24 cellular contexts compared by ENCODE assay signal in the genomic region with DNA sequence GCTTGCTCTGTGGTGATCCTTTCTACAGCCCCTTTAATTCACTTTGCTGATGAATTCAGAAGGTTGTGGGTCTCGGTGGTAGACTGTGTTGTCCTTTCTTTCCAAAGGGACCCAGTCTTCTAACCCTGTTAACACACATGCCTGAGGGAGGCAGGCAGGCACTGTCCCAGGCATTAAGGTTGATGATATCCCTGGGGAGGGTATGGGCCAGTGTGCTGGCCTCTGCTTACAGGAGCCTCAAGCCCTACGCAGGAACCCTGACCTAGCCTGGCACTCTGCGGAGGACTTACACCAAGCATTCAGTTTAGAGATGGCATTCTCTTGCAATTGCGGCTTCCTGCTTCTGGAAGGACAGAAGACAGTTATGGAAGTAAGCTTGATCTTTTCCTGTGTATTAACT.
DNase-seq lines count a peak whose midpoint lies in the region; ATAC-seq, FAIRE-seq and TF ChIP-seq lines count a peak whose summit lies in the region.
"Had no signal": no experiment of that assay in that cellular context is flagged by ENCODE, and none has a peak within 500 bp of the region (broad histone marks: within the 10 kb centered on the region; RNA-seq: fewer than 3 reads in every experiment).

No MANE protein-coding gene starts in this region.

- H3K27me3 Mint-ChIP-seq in GM23338 (ENCODE audit: insufficient read depth, low read depth, poor library complexity): peaks cover 4% of the 10 kb centered on the region
- H3K27me3 Mint-ChIP-seq in CD4-positive, alpha-beta memory T cell: no peaks in the 10 kb centered on the region
- H3K27me3 Mint-ChIP-seq: CD4-positive, alpha-beta T cell had no signal

- peaks cover 16% of the 10 kb centered on the region; the same call in 1 of the 2 replicates for H3K79me2 ChIP-seq in GM23338 (replicated peaks; ENCODE audit: insufficient read depth)
- no peaks in the 10 kb centered on the region for H3K79me2 ChIP-seq in K562 (ENCODE audit: control insufficient read depth, insufficient read depth, low read length)
- no peaks in the 10 kb centered on the region for H3K79me2 ChIP-seq in mesendoderm (ENCODE audit: control insufficient read depth, insufficient read depth, low read length)

- no peak overlapping the region for H3K18ac ChIP-seq in mesendoderm (ENCODE audit: low read length)

- H3K4me3 ChIP-seq in GM23338: no peak overlapping the region
- no peak overlapping the region for H3K4me3 ChIP-seq in K562
- H3K4me3 ChIP-seq in mesendoderm (ENCODE audit: low read length): no peak overlapping the region
- no peak overlapping the region for H3K4me3 ChIP-seq in CD4-positive, alpha-beta memory T cell (ENCODE audit: low read length in 2 of 2)
- H3K4me3 ChIP-seq: A549; BLaER1 treated with 17β-estradiol and CSF1 and Interleukin-3, amounts not matched to agents 10 nM and 100 nM; GM12878 had no signal

- H4K20me1 ChIP-seq in GM23338 (replicated peaks; ENCODE audit: insufficient read depth) (no peaks in the 10 kb centered on the region; the same call in 1 of the 2 replicates), K562 (replicated peaks; ENCODE audit: control insufficient read depth, insufficient read depth, low read length) (no peaks in the 10 kb centered on the region)
- H4K20me1 ChIP-seq: BLaER1 treated with 17β-estradiol and CSF1 and Interleukin-3, amounts not matched to agents 10 nM and 100 nM had no signal

- H3K56ac ChIP-seq in mesendoderm (ENCODE audit: low read length): no peak overlapping the region

- H3K36me3 Mint-ChIP-seq in GM23338 (ENCODE audit: low read depth): no peaks in the 10 kb centered on the region; the same call in 2 of the 3 replicates
- H3K36me3 Mint-ChIP-seq in CD4-positive, alpha-beta memory T cell: peaks cover 0 to 8% of the 10 kb centered on the region in 2 donors

- H3K27ac Mint-ChIP-seq in GM23338: no peak overlapping the region
- H3K27ac Mint-ChIP-seq in CD4-positive, alpha-beta memory T cell: no peak overlapping the region
- H3K27ac Mint-ChIP-seq: CD4-positive, alpha-beta T cell had no signal

- no peaks in the 10 kb centered on the region for H3K9me3 ChIP-seq in K562 (replicated peaks; ENCODE audit: control insufficient read depth, insufficient read depth, low read depth, low read length)
- H3K9me3 ChIP-seq in CD4-positive, alpha-beta memory T cell (ENCODE audit: control insufficient read depth in 1 of 2, low read length in 2 of 2): no peaks in the 10 kb centered on the region
- H3K9me3 ChIP-seq: A549; BE2C; BLaER1 treated with 17β-estradiol and CSF1 and Interleukin-3, amounts not matched to agents 10 nM and 100 nM had no signal

- TF ChIP-seq POLR2A in K562 (conservative IDR thresholded peaks at IDR 0.05): no peak

- no TSS peak for BruUV-seq in K562 (replicated peaks; lab: Mats Ljungman, UMichigan)

- H2BK15ac ChIP-seq in mesendoderm (replicated peaks; ENCODE audit: low read depth): no peak overlapping the region

- H2BK5ac ChIP-seq in mesendoderm (ENCODE audit: low read length): no peak overlapping the region

- FAIRE-seq in K562 (lab: Jason Lieb, UNC): no peak
- FAIRE-seq: A549, GM12878 had no signal

- no peak overlapping the region for H3K4ac ChIP-seq in mesendoderm (ENCODE audit: low read depth, low read length)

- no peak overlapping the region for H4K8ac ChIP-seq in mesendoderm (ENCODE audit: low read depth, low read length)

- no peak overlapping the region for H2AFZ ChIP-seq in GM23338
- H2AFZ ChIP-seq in K562 (ENCODE audit: low read depth, low read length): no peak overlapping the region

- peak overlapping the region; percentile 18 for H3K23ac ChIP-seq in mesendoderm (ENCODE audit: low read length)

- WGBS in K562 (ENCODE audit: insufficient coverage, low coverage, missing lambda C conversion rate): 94% methylated on average over 4 of the region's 4 CpGs
- WGBS in mesendoderm (ENCODE audit: extremely low coverage, insufficient coverage, low lambda C conversion rate): no CpG with 5 or more reads among the region's 4 CpGs

- H3K27ac ChIP-seq in GM23338 (ENCODE audit: low read depth): no peak overlapping the region
- no peak overlapping the region for H3K27ac ChIP-seq in K562 (ENCODE audit: extremely low read depth, low read depth, low read length)
- no peak overlapping the region for H3K27ac ChIP-seq in mesendoderm (ENCODE audit: low read depth, low read length)
- no peak overlapping the region for H3K27ac ChIP-seq in CD4-positive, alpha-beta memory T cell (ENCODE audit: low read depth, low read length)
- H3K27ac ChIP-seq: 22Rv1; A549; BLaER1 treated with 17β-estradiol and CSF1 and Interleukin-3, amounts not matched to agents 10 nM and 100 nM had no signal

- no peak overlapping the region for H2AK5ac ChIP-seq in mesendoderm (ENCODE audit: low read length)

- ATAC-seq in GM23338 (peak; percentile 50), K562 (peak; percentile 53)
- ATAC-seq: GM12878, HCT116 had no signal

- TF ChIP-seq CTCF in GM23338 (conservative IDR thresholded peaks at IDR 0.05; ENCODE audit: low read depth in 2 of 2) (no peak), K562 (IDR thresholded peaks at IDR 0.05 in 2 of 3, conservative IDR thresholded peaks at IDR 0.05 in 1 of 3; ENCODE audit: insufficient read depth in 2 of 3, low read depth in 1 of 3, low read length in 3 of 3) (no peak)

- H3K27me3 ChIP-seq in GM23338 (ENCODE audit: insufficient read depth): no peaks in the 10 kb centered on the region
- H3K27me3 ChIP-seq in K562 (ENCODE audit: control insufficient read depth in 2 of 2, insufficient read depth in 2 of 2, low read length in 2 of 2): no peaks in the 10 kb centered on the region
- H3K27me3 ChIP-seq in mesendoderm (ENCODE audit: insufficient read depth, low read length, poor library complexity): no peaks in the 10 kb centered on the region
- H3K27me3 ChIP-seq in CD4-positive, alpha-beta memory T cell (ENCODE audit: insufficient read depth, low read length): no peaks in the 10 kb centered on the region
- H3K27me3 ChIP-seq: BE2C; BLaER1 treated with 17β-estradiol and CSF1 and Interleukin-3, amounts not matched to agents 10 nM and 100 nM had no signal

- H3K4me1 Mint-ChIP-seq in GM23338: no peaks in the 10 kb centered on the region
- H3K4me1 Mint-ChIP-seq in CD4-positive, alpha-beta memory T cell: peaks cover 0 to 1% (median 0%) of the 10 kb centered on the region in 4 donors
- H3K4me1 Mint-ChIP-seq: CD14-positive monocyte, H9 had no signal

- H3K9me1 ChIP-seq in K562 (ENCODE audit: control insufficient read depth, insufficient read depth, low read length): no peaks in the 10 kb centered on the region

- DNase-seq in DMS53 (lab: John Stamatoyannopoulos, UW) (peak; percentile 7), DMS53 treated with DMSO at 0.1 percent for 48 hours (lab: John Stamatoyannopoulos, UW; ENCODE audit: unreplicated experiment) (no peak), GM23338 (ENCODE audit: low spot score) (no peak), K562 (ENCODE audit: extremely low read depth in 1 of 4, low spot score in 3 of 4) (no peak), mesendoderm (no peak), amygdala (lab: John Stamatoyannopoulos, UW) (no peak)
- DNase-seq in activated effector memory CD4-positive, alpha-beta T cell treated with Interleukin-2 at 50 U/mL for 16 hours: no peak
- no peak for DNase-seq in CD4-positive, alpha-beta memory T cell
- DNase-seq: ACHN; AML-193; BE2C; Calu3; CD4-positive, alpha-beta T cell; COR-L47; DMS79; EL; GDM1; H9 had no signal

- peaks cover 2% of the 10 kb centered on the region for H3K79me1 ChIP-seq in mesendoderm (ENCODE audit: low read length)

- CTCF ChIA-PET in K562 (lab: Yijun Ruan, JAX; ENCODE audit: low intra/inter-chr PET ratio): no interaction called here
- CTCF ChIA-PET in CD4-positive, alpha-beta memory T cell (lab: Charles Lee; ENCODE audit: partially characterized antibody): no interaction called here

- no peaks in the 10 kb centered on the region for H3F3A ChIP-seq in GM23338 (replicated peaks; ENCODE audit: low read depth)

- POLR2A ChIA-PET in K562 (lab: Yijun Ruan, JAX): no interaction called here
- POLR2A ChIA-PET in CD4-positive, alpha-beta memory T cell (lab: Charles Lee; ENCODE audit: partially characterized antibody): no interaction called here

- intact Hi-C loops in K562 (cut with micrococcal nuclease): no loop called here
- intact Hi-C loops in CD4-positive, alpha-beta memory T cell (cut with micrococcal nuclease): no loop called here

- in situ Hi-C loops in K562 (cut with MboI): no loop called here

- no peaks in the 10 kb centered on the region for H3K9me2 ChIP-seq in GM23338 (ENCODE audit: insufficient read depth)

- no peak for TF ChIP-seq EP300 in K562 (IDR thresholded peaks at IDR 0.05; ENCODE audit: low read length)

- H3K4me2 ChIP-seq in GM23338 (no peak overlapping the region), K562 (ENCODE audit: insufficient read depth, low read length) (no peak overlapping the region), mesendoderm (ENCODE audit: low read length) (no peak overlapping the region)
- H3K4me2 ChIP-seq: A549; BLaER1 treated with 17β-estradiol and CSF1 and Interleukin-3, amounts not matched to agents 10 nM and 100 nM had no signal

- H3K9ac ChIP-seq in K562 (ENCODE audit: insufficient read depth in 1 of 2, low read depth in 2 of 2, low read length in 2 of 2) (no peak overlapping the region), mesendoderm (ENCODE audit: low read length) (no peak overlapping the region)
- H3K9ac ChIP-seq: BLaER1 treated with 17β-estradiol and CSF1 and Interleukin-3, amounts not matched to agents 10 nM and 100 nM had no signal

- H3K9me3 Mint-ChIP-seq in GM23338: no peaks in the 10 kb centered on the region
- H3K9me3 Mint-ChIP-seq in CD4-positive, alpha-beta memory T cell: no peaks in the 10 kb centered on the region
- H3K9me3 Mint-ChIP-seq: CD4-positive, alpha-beta T cell; H9 had no signal

- H3K4me3 Mint-ChIP-seq in GM23338: no peak overlapping the region
- no peak overlapping the region for H3K4me3 Mint-ChIP-seq in CD4-positive, alpha-beta memory T cell
- H3K4me3 Mint-ChIP-seq: CD14-positive monocyte; CD4-positive, alpha-beta T cell; H9 had no signal

- no peak overlapping the region for H4K5ac ChIP-seq in mesendoderm (ENCODE audit: low read length)

- H3K4me1 ChIP-seq in GM23338 (ENCODE audit: insufficient read depth) (no peaks in the 10 kb centered on the region), K562 (replicated peaks in 1 of 2; ENCODE audit: control insufficient read depth in 2 of 2, insufficient read depth in 2 of 2, low read length in 2 of 2) (no peaks in the 10 kb centered on the region), mesendoderm (ENCODE audit: control insufficient read depth, low read depth, low read length) (no peaks in the 10 kb centered on the region)
- H3K4me1 ChIP-seq in CD4-positive, alpha-beta memory T cell (ENCODE audit: insufficient read depth, low read length): no peaks in the 10 kb centered on the region
- H3K4me1 ChIP-seq: BE2C; BLaER1 treated with 17β-estradiol and CSF1 and Interleukin-3, amounts not matched to agents 10 nM and 100 nM had no signal

- H2BK120ac ChIP-seq in mesendoderm (ENCODE audit: low read depth, low read length): no peak overlapping the region

- H3K36me3 ChIP-seq in GM23338 (ENCODE audit: insufficient read depth) (no peaks in the 10 kb centered on the region; the same call in 1 of the 2 replicates), K562 (ENCODE audit: control insufficient read depth, insufficient read depth, low read length) (peaks cover 8% of the 10 kb centered on the region; the same call in 2 of the 3 replicates), mesendoderm (ENCODE audit: control insufficient read depth, insufficient read depth, low read length) (no peaks in the 10 kb centered on the region)
- no peaks in the 10 kb centered on the region for H3K36me3 ChIP-seq in CD4-positive, alpha-beta memory T cell (ENCODE audit: insufficient read depth, low read length)
- H3K36me3 ChIP-seq: BE2C; BLaER1 treated with 17β-estradiol and CSF1 and Interleukin-3, amounts not matched to agents 10 nM and 100 nM had no signal

- no peak for TF ChIP-seq RAD21 in K562 (CRISPR knock-in tag; conservative IDR thresholded peaks at IDR 0.05 in 1 of 2, IDR thresholded peaks at IDR 0.05 in 1 of 2)
